ENCODE assay signal across 1 cellular context in the genomic region with DNA sequence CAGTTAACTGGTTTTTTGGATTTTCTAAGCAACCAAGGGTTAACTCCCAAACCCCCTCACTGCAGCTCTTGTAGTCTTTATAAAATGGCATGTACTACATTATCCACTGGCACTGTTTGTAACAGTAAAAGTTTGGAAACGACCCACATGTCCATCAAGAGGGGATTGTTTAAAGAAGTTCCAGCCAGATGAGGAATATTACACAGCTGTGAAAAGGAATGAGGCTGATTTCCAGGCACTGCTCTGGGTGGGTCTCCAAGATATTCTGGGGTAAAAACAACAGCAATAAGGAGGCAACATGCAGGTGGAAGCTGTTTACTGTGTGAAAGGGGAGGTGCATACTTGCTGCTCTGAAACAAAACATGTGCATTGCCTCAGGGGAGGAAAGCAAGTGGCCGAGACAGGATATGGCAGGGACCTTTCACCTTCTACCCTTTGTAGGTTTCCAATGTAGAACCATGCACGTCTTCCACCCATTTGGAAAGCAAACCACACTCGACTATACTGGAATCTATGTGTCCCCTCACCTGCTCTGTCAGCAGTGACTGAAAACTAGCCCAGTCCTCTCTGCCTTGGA.
TF ChIP-seq lines count a peak whose summit lies in the region.

No MANE protein-coding gene starts in this region.

TF ChIP-seq in HEK293, 187 proteins besides CTCF, POLR2A, EP300 and RAD21 (continued from another document):
- TF ChIP-seq ZNF280D (tag by site-specific recombination; IDR thresholded peaks at IDR 0.05) = 0 out of 2 replicates have a peak, but pooled peaks have one; percentile 66
- no peak for TF ChIP-seq ZNF433 (tag by site-specific recombination; IDR thresholded peaks at IDR 0.05; ENCODE audit: low read depth)
- no peak for TF ChIP-seq ZNF366 (tag by site-specific recombination; conservative IDR thresholded peaks at IDR 0.05)
- peak; percentile 94; the same call in 1 of the 2 replicates for TF ChIP-seq MZF1 (tag by site-specific recombination; IDR thresholded peaks at IDR 0.05; ENCODE audit: borderline replicate concordance)
